Comparison of ENCODE assay signal across 8 cellular contexts in the genomic region with DNA sequence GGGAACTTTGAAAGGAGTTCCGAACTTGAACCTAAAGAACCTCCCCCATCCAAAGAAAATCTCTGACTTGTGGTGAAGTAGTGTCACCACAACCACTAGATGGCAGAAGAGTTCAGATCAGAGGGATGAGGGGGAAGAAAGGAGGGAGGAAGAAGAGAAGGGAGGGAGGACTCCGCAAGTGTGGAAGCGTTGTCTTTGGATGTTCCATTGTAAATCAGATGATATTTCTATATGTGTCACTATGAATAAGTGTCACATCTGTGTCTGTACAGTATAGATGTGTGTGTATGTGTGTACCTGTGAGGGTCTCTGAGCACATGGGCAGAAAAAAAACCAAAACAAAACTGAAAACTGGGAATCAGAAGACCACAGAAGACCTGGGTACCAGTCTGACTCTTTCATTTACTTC. TPM values are rescaled to one million over a fixed set of nuclear protein-coding genes. Genes with fewer than 3 reads are reported as not detected.
DNase-seq lines count a peak whose midpoint lies in the region; ATAC-seq and TF ChIP-seq lines count a peak whose summit lies in the region.

No MANE protein-coding gene starts in this region.

- no peak for TF ChIP-seq EP300 in suprapubic skin (IDR thresholded peaks at IDR 0.05)

- H3K27ac ChIP-seq in left lung (no peak overlapping the region), suprapubic skin (no peak overlapping the region)

- H3K9me3 ChIP-seq in left lung (no peaks in the 10 kb centered on the region), suprapubic skin (no peaks in the 10 kb centered on the region)

- no peak for TF ChIP-seq POLR2A in suprapubic skin (IDR thresholded peaks at IDR 0.05)

- intact Hi-C loops in left lung (cut with DNase I): loop anchor here in 1 of 2 donors (10.0 kb wide), 1 partner anchor 216 kb away; no protein-coding TSS in a partner anchor

- 0% methylated on average over 3 of the region's 3 CpGs for WGBS in suprapubic skin

- peaks cover 7 to 10% of the 10 kb centered on the region in 2 donors for H3K4me1 ChIP-seq in left lung
- H3K4me1 ChIP-seq in suprapubic skin: peaks cover 9% of the 10 kb centered on the region

- no peak overlapping the region for H3K4me3 ChIP-seq in GM12865 (ENCODE audit: low read depth, low read length)
- no peak overlapping the region for H3K4me3 ChIP-seq in choroid plexus epithelial cell (ENCODE audit: low read depth, low read length)
- no peak overlapping the region for H3K4me3 ChIP-seq in left lung
- no peak overlapping the region for H3K4me3 ChIP-seq in suprapubic skin

- H3K36me3 ChIP-seq in left lung: no peaks in the 10 kb centered on the region
- H3K36me3 ChIP-seq in suprapubic skin: no peaks in the 10 kb centered on the region

- ATAC-seq in SK-N-SH treated with all-trans-retinoic acid at 6 μM for 48 hours (peak; percentile 88), left lung (peak; percentile 93)

- H3K27me3 ChIP-seq in left lung (no peaks in the 10 kb centered on the region), suprapubic skin (no peaks in the 10 kb centered on the region)

- DNase-seq in AG08396 (ENCODE audit: low spot score) (peak; percentile 75), GM12865 (ENCODE audit: low read depth) (peak; percentile 78), NCI-H1417 (lab: John Stamatoyannopoulos, UW) (peak; percentile 56 to 91 (median 57)), choroid plexus epithelial cell (ENCODE audit: low read depth) (peak; percentile 89), left lung (no peak), suprapubic skin (ENCODE audit: low spot score in 2 of 2) (no peak), mesenteric fat pad (ENCODE audit: low spot score) (no peak)

- peak; percentile 72 for TF ChIP-seq CTCF in GM12865 (IDR thresholded peaks at IDR 0.05; ENCODE audit: insufficient read depth, low read depth, low read length, missing control alignments)
- peak; percentile 88 for TF ChIP-seq CTCF in choroid plexus epithelial cell (conservative IDR thresholded peaks at IDR 0.05; ENCODE audit: low read depth, low read length)
- TF ChIP-seq CTCF in left lung (IDR thresholded peaks at IDR 0.05): peak; percentile 64 to 70
- peak; percentile 69 to 76 for TF ChIP-seq CTCF in suprapubic skin (IDR thresholded peaks at IDR 0.05)

TF ChIP-seq in SK-N-SH treated with all-trans-retinoic acid at 6 μM for 48 hours, 23 proteins besides CTCF, POLR2A, EP300 and RAD21:
- TF ChIP-seq ESRRG (CRISPR knock-in tag; IDR thresholded peaks at IDR 0.05) (no peak), CREB5 (CRISPR knock-in tag; IDR thresholded peaks at IDR 0.05; ENCODE audit: low read depth) (no peak)

RNA-seq across cellular contexts. Expression of gene SLC24A1, which starts 16.9 kb away (rescaled TPM):
- 1 to 10 TPM; 8.3 to 9.7 TPM for total RNA-seq in left lung
- 10 to 100 TPM in 2 of 4 donors, 1 to 10 TPM in 2; 4.5 to 14.0 (median 9.4) TPM for total RNA-seq in suprapubic skin
- 7.4 TPM for total RNA-seq in mesenteric fat pad

RNA-seq across cellular contexts. Expression of gene INTS14, which starts 27.8 kb away (rescaled TPM):
- total RNA-seq in left lung: 10 to 100 TPM; 32.3 to 34.6 TPM
- total RNA-seq in suprapubic skin: 10 to 100 TPM; 37.1 to 72.5 (median 49.1) TPM
- 21.9 TPM for total RNA-seq in mesenteric fat pad

Comparison
In these comparisons a context has a peak if more than half of its experiments do, and no peak if none do; other contexts are left out.
1. DNase-seq: peak in AG08396 (single experiment), GM12865 (single experiment), NCI-H1417 (3 of 3) and choroid plexus epithelial cell (single experiment); none in left lung (0 of 2), suprapubic skin (0 of 2) and mesenteric fat pad (single experiment).
2. Peak in every context shown above with its lines, with median percentiles within 50 percentile points of each other: CTCF ChIP-seq.